In genomic region chr2:176961759-176962158, GRCh38 we compare ENCODE assay signal across 3 cellular contexts.
TF ChIP-seq lines count a peak whose summit lies in the region.

No MANE protein-coding gene starts in this region.

TF ChIP-seq in GM23338, 12 proteins besides CTCF, POLR2A, EP300 and RAD21 (continued from another document):
- no peak for TF ChIP-seq POLR2AphosphoS5 (IDR thresholded peaks at IDR 0.05; ENCODE audit: low read depth)
- no peak for TF ChIP-seq ETS1 (IDR thresholded peaks at IDR 0.05)
- TF ChIP-seq EZH2 (IDR thresholded peaks at IDR 0.05; ENCODE audit: low read depth, unreplicated experiment): no peak
- TF ChIP-seq STAT1 (IDR thresholded peaks at IDR 0.05; ENCODE audit: unreplicated experiment): no peak
TF ChIP-seq in GM23338: peak in this region for 0.

TF ChIP-seq in WTC11, 78 proteins besides CTCF, POLR2A, EP300 and RAD21:
- TF ChIP-seq ZBTB43 (CRISPR knock-in tag; IDR thresholded peaks at IDR 0.05) (no peak), USF2 (CRISPR knock-in tag; IDR thresholded peaks at IDR 0.05) (peak; percentile 71), USF1 (CRISPR knock-in tag; IDR thresholded peaks at IDR 0.05) (peak; percentile 46; the same call in 1 of the 2 replicates)

TF ChIP-seq in H1, 55 proteins besides CTCF, POLR2A, EP300 and RAD21 (continued from another document):
- TF ChIP-seq PHF8 (conservative IDR thresholded peaks at IDR 0.05; ENCODE audit: low read depth, low read length) (no peak), CEBPB (IDR thresholded peaks at IDR 0.05; ENCODE audit: low read depth, low read length) (no peak), KDM5A (IDR thresholded peaks at IDR 0.05; ENCODE audit: low read length) (no peak), RBBP5 (IDR thresholded peaks at IDR 0.05; ENCODE audit: borderline replicate concordance, low read depth, low read length) (no peak), TEAD4 (IDR thresholded peaks at IDR 0.05; ENCODE audit: low read depth, low read length) (no peak), SIX5 (IDR thresholded peaks at IDR 0.05; ENCODE audit: low read depth, low read length) (no peak), TCF12 (IDR thresholded peaks at IDR 0.05; ENCODE audit: low read depth, low read length) (no peak), SP2 (IDR thresholded peaks at IDR 0.05; ENCODE audit: low read length) (no peak), TAF1 (IDR thresholded peaks at IDR 0.05; ENCODE audit: low read depth, low read length) (no peak), KDM1A (IDR thresholded peaks at IDR 0.05; ENCODE audit: borderline replicate concordance, low read length) (no peak), HDAC6 (IDR thresholded peaks at IDR 0.05; ENCODE audit: low read depth, low read length) (no peak), RNF2 (IDR thresholded peaks at IDR 0.05; ENCODE audit: borderline replicate concordance, low read depth, low read length, missing control alignments, poor library complexity, severe bottlenecking) (no peak), GABPA (IDR thresholded peaks at IDR 0.05; ENCODE audit: borderline replicate concordance, insufficient read depth, low read length) (no peak), KDM4A (IDR thresholded peaks at IDR 0.05; ENCODE audit: low read depth, low read length, severe bottlenecking) (no peak)
TF ChIP-seq in H1: peak in this region for 0.
